ENCODE assay signal across 8 cellular contexts in genomic region chr19:40613669-40614594, GRCh38. TPM values are rescaled to one million over a fixed set of nuclear protein-coding genes. Genes with fewer than 3 reads are reported as not detected.
DNase-seq lines count a peak whose midpoint lies in the region; ATAC-seq, FAIRE-seq and TF ChIP-seq lines count a peak whose summit lies in the region.

No MANE protein-coding gene starts in this region.

- no peaks in the 10 kb centered on the region for H4K20me1 ChIP-seq in GM23248 (ENCODE audit: insufficient read depth)

- no peaks in the 10 kb centered on the region for H3K9me2 ChIP-seq in GM23248 (ENCODE audit: insufficient read depth)

- DNase-seq in CD4-positive, alpha-beta memory T cell, result peak; percentile 82 to 89 (median 84)
- DNase-seq in GM23248, result peak; percentile 83
- peak; percentile 70 to 96 for DNase-seq in NCI-H187 (lab: John Stamatoyannopoulos, UW)
- peak; percentile 73 for DNase-seq in bronchial epithelial cell (ENCODE audit: low read depth)
- peak; percentile 92 to 93 for DNase-seq in left colon
- peak; percentile 82 to 86 for DNase-seq in stimulated activated CD4-positive, alpha-beta T cell treated with anti-CD3 and anti-CD28 coated beads, Interleukin-4, amount 100 ng/mL, for 48 hours (ENCODE audit: low read depth in 2 of 2)
- no peak for DNase-seq in frontal cortex (ENCODE audit: low spot score in 2 of 2)

- in situ Hi-C loops in GM23248 (cut with MboI), result no loop called here

- peak overlapping the region; percentile 50 for H3K4me2 ChIP-seq in GM23248 (ENCODE audit: unreplicated experiment)

- H3K4me3 ChIP-seq in CD4-positive, alpha-beta memory T cell (ENCODE audit: low read length in 2 of 2), result peak overlapping the region; percentile 85 to 93
- H3K4me3 ChIP-seq in GM23248, result peak overlapping the region; percentile 79
- H3K4me3 ChIP-seq in WI38 (ENCODE audit: low read depth, low read length), result peak overlapping the region; percentile 82
- H3K4me3 ChIP-seq in bronchial epithelial cell (ENCODE audit: low read depth, low read length), result peak overlapping the region; percentile 75

- WGBS in GM23248 (ENCODE audit: low coverage in 1 of 2, low lambda C conversion rate in 2 of 2, missing lambda C conversion rate in 2 of 2), 2 experiments, result 24 to 26% methylated on average over 27 to 66 of the region's 66 CpGs

- 0 out of 2 replicates have a peak, but pooled peaks cover 4% of the 10 kb centered on the region for H3F3A ChIP-seq in GM23248 (ENCODE audit: insufficient read depth)

- peak overlapping the region; percentile 92 to 97 (median 96) for H3K4me3 Mint-ChIP-seq in CD4-positive, alpha-beta memory T cell

- peaks cover 35 to 65% (median 49%) of the 10 kb centered on the region in 4 donors for H3K4me1 Mint-ChIP-seq in CD4-positive, alpha-beta memory T cell

- CTCF ChIA-PET in CD4-positive, alpha-beta memory T cell (lab: Charles Lee; ENCODE audit: partially characterized antibody), result interaction anchor here (1.2 to 4.4 kb wide), 5 partner anchors 8 to 21 kb away, joined by 4 to 30 read pairs (median 6); partner anchors contain the start of gene LTBP4

- FAIRE-seq in bronchial epithelial cell (lab: Jason Lieb, UNC) (no peak), frontal cortex (lab: Jason Lieb, UNC) (no peak)

- H2AFZ ChIP-seq in GM23248, result peak overlapping the region; percentile 82

- H3K27me3 Mint-ChIP-seq in CD4-positive, alpha-beta memory T cell, result no peaks in the 10 kb centered on the region

- H3K9ac ChIP-seq in GM23248, result peak overlapping the region; percentile 81

- POLR2A ChIA-PET in CD4-positive, alpha-beta memory T cell (lab: Charles Lee; ENCODE audit: partially characterized antibody), result interaction anchor here (0.9 to 4.6 kb wide), 4 partner anchors 9 to 751 kb away, joined by 3 to 94 read pairs (median 4); partner anchors contain the start of genes B9D2 and BLVRB

- H3K9me3 ChIP-seq in CD4-positive, alpha-beta memory T cell (ENCODE audit: control insufficient read depth in 1 of 2, low read length in 2 of 2), result no peaks in the 10 kb centered on the region
- no peaks in the 10 kb centered on the region for H3K9me3 ChIP-seq in GM23248 (ENCODE audit: low read depth)

- peak overlapping the region; percentile 66 for H3K27ac ChIP-seq in CD4-positive, alpha-beta memory T cell (ENCODE audit: low read depth, low read length)
- peak overlapping the region; percentile 83 for H3K27ac ChIP-seq in GM23248

- H3K79me2 ChIP-seq in GM23248 (ENCODE audit: insufficient read depth), result no peaks in the 10 kb centered on the region; the same call in 1 of the 2 replicates

- intact Hi-C loops in CD4-positive, alpha-beta memory T cell (cut with micrococcal nuclease), result loop anchor here (1.0 to 5.0 kb wide), 5 partner anchors 9 to 327 kb away; partner anchors contain the start of genes AKT2, COQ8B, ITPKC and LTBP4
- intact Hi-C loops in left colon (cut with DNase I, micrococcal nuclease), result no loop called here

- no peaks in the 10 kb centered on the region for H3K9me3 Mint-ChIP-seq in CD4-positive, alpha-beta memory T cell

- H3K4me1 ChIP-seq in CD4-positive, alpha-beta memory T cell (ENCODE audit: insufficient read depth, low read length), result peaks cover 67% of the 10 kb centered on the region
- H3K4me1 ChIP-seq in GM23248 (ENCODE audit: insufficient read depth), result peaks cover 20% of the 10 kb centered on the region

- H3K27ac Mint-ChIP-seq in CD4-positive, alpha-beta memory T cell, result peak overlapping the region; percentile 95 to 98 (median 97)

- no peaks in the 10 kb centered on the region for H3K36me3 ChIP-seq in CD4-positive, alpha-beta memory T cell (ENCODE audit: insufficient read depth, low read length)
- H3K36me3 ChIP-seq in GM23248 (ENCODE audit: low read depth), result 0 out of 2 replicates have a peak, but pooled peaks cover 3% of the 10 kb centered on the region
- H3K36me3 ChIP-seq in bronchial epithelial cell (ENCODE audit: control insufficient read depth, insufficient read depth, low read length), result peaks cover 8% of the 10 kb centered on the region

- peak; percentile 60 for ATAC-seq in left colon

- H3K36me3 Mint-ChIP-seq in CD4-positive, alpha-beta memory T cell, result peaks cover 3 to 14% of the 10 kb centered on the region in 2 donors

- H3K27me3 ChIP-seq in CD4-positive, alpha-beta memory T cell (ENCODE audit: insufficient read depth, low read length), result no peaks in the 10 kb centered on the region
- no peaks in the 10 kb centered on the region for H3K27me3 ChIP-seq in GM23248 (replicated peaks; ENCODE audit: insufficient read depth)
- H3K27me3 ChIP-seq in bronchial epithelial cell (ENCODE audit: control insufficient read depth, insufficient read depth, low read length), result no peaks in the 10 kb centered on the region

- no peak for TF ChIP-seq CTCF in WI38 (IDR thresholded peaks at IDR 0.05; ENCODE audit: low read depth, low read length)
- TF ChIP-seq CTCF in bronchial epithelial cell (IDR thresholded peaks at IDR 0.05; ENCODE audit: insufficient read depth, low read length, severe bottlenecking), result no peak

RNA-seq across cellular contexts. Expression of gene LTBP4, which starts 12.8 kb away (rescaled TPM):
- total RNA-seq in CD4-positive, alpha-beta memory T cell, result 100 to 1,000 TPM; 157 to 158 TPM
- polyA plus RNA-seq in CD4-positive, alpha-beta memory T cell, result 10 to 100 TPM; 26.0 to 49.4 TPM
- 18.0 and 18.3 TPM in 2 replicates for total RNA-seq in GM23248 (2014; rRNA removed; shearing (Covaris generic))
- polyA plus RNA-seq in GM23248 (2016; fragmentation: Nextera tagmentation; extraction: Ambion mirVana), result 45.5 and 47.2 TPM in 2 replicates
- total RNA-seq in bronchial epithelial cell, result 20.7 and 21.6 TPM in 2 replicates
- total RNA-seq in left colon, result 100 to 1,000 TPM; 183 to 192 TPM
- total RNA-seq in frontal cortex, result 25.3 TPM

RNA-seq across cellular contexts. Expression of gene SHKBP1, which starts 37.3 kb away (rescaled TPM):
- 100 to 1,000 TPM; 167 to 170 TPM for total RNA-seq in CD4-positive, alpha-beta memory T cell
- 100 to 1,000 TPM; 137 to 155 TPM for polyA plus RNA-seq in CD4-positive, alpha-beta memory T cell
- 27.8 and 36.3 TPM in 2 replicates for total RNA-seq in GM23248 (2014; rRNA removed; shearing (Covaris generic))
- 62.2 and 66.4 TPM in 2 replicates for polyA plus RNA-seq in GM23248 (2016; fragmentation: Nextera tagmentation; extraction: Ambion mirVana)
- total RNA-seq in bronchial epithelial cell (29.2 and 29.4 TPM in 2 replicates), left colon (10 to 100 TPM; 64.1 to 64.3 TPM), frontal cortex (1.6 TPM)

Comparison
In these comparisons a context has a peak if more than half of its experiments do, and no peak if none do; other contexts are left out.
1. DNase-seq: peak in CD4-positive, alpha-beta memory T cell (5 of 5), GM23248 (single experiment), NCI-H187 (2 of 2), bronchial epithelial cell (single experiment), left colon (2 of 2) and stimulated activated CD4-positive, alpha-beta T cell treated with anti-CD3 and anti-CD28 coated beads, Interleukin-4, amount 100 ng/mL, for 48 hours (2 of 2); none in frontal cortex (0 of 2).
2. RNA of gene SHKBP1, which starts 37.3 kb away (total RNA-seq): 167 to 170 TPM in CD4-positive, alpha-beta memory T cell, 64.1 to 64.3 TPM in left colon, 27.8 to 36.3 TPM in GM23248 and 29.2 to 29.4 TPM in bronchial epithelial cell; 1.6 TPM in frontal cortex (single experiment); every median in the first group is over 10 times any median in the second.
3. Peak in every context shown above with its lines, with median percentiles within 50 percentile points of each other: H3K4me3 ChIP-seq.